In the genomic region with DNA sequence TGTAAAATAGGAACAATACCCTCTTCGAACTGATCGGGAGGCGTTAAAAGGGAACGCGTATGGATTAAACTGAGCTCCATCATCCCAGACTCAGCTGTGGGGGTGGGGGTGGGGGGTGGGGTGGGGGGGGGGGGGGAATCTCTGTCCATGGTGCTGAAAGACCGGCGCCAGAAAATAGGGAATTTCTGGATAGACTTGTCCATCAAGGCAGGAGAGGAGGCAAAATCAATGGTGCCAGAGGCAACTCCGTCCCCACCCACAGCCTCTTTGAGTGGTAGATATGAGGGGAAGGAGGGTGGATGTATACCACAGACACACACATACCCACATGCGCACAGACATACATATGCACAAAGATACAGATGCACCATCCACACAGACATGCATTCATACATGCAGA, we compare ENCODE assay signal across 22 cellular contexts.
"Had no signal": no experiment of that assay in that cellular context is flagged by ENCODE, and none has a peak within 500 bp of the region (broad histone marks: within the 10 kb centered on the region; RNA-seq: fewer than 3 reads in every experiment).

No MANE protein-coding gene starts in this region.

- ATAC-seq: gastroesophageal sphincter; left cardiac atrium; right lobe of liver; stimulated activated effector memory CD8-positive, alpha-beta T cell treated with anti-CD3 and anti-CD28 coated beads, Interleukin-12 subunit alpha, Interleukin-12 subunit beta, amount 100 ng/mL, for 72 hours; stimulated activated naive CD8-positive, alpha-beta T cell treated with anti-CD3 and anti-CD28 coated beads, Interleukin-15, amount 100 ng/mL, for 72 hours had no signal

- H3K27me3 Mint-ChIP-seq: memory B cell had no signal

- H3K36me3 Mint-ChIP-seq: memory B cell had no signal

- FAIRE-seq: bronchial epithelial cell, islet of Langerhans had no signal

- H3K9me3 Mint-ChIP-seq: memory B cell; nephron progenitor cell; stimulated activated effector memory CD8-positive, alpha-beta T cell treated with anti-CD3 and anti-CD28 coated beads, Interleukin-12 subunit alpha, Interleukin-12 subunit beta, amount 100 ng/mL, for 72 hours; stimulated activated naive CD8-positive, alpha-beta T cell treated with anti-CD3 and anti-CD28 coated beads, Interleukin-15, amount 100 ng/mL, for 72 hours had no signal

- H3K27ac Mint-ChIP-seq: memory B cell; nephron progenitor cell; stimulated activated effector memory CD8-positive, alpha-beta T cell treated with anti-CD3 and anti-CD28 coated beads, Interleukin-12 subunit alpha, Interleukin-12 subunit beta, amount 100 ng/mL, for 72 hours; stimulated activated naive CD8-positive, alpha-beta T cell treated with anti-CD3 and anti-CD28 coated beads, Interleukin-15, amount 100 ng/mL, for 72 hours had no signal

- H3K27me3 ChIP-seq: gastroesophageal sphincter, right lobe of liver had no signal

- H3K4me3 Mint-ChIP-seq: memory B cell; nephron progenitor cell; stimulated activated effector memory CD8-positive, alpha-beta T cell treated with anti-CD3 and anti-CD28 coated beads, Interleukin-12 subunit alpha, Interleukin-12 subunit beta, amount 100 ng/mL, for 72 hours; stimulated activated naive CD8-positive, alpha-beta T cell treated with anti-CD3 and anti-CD28 coated beads, Interleukin-15, amount 100 ng/mL, for 72 hours had no signal

- H3K9me3 ChIP-seq: gastroesophageal sphincter, right lobe of liver, tibial artery had no signal

- H3K27ac ChIP-seq: coronary artery, epithelial cell of prostate, gastroesophageal sphincter, right lobe of liver, skin epidermis, tibial artery had no signal

- DNase-seq: activated CD4-positive, alpha-beta T cell treated with anti-CD3 and anti-CD28 coated beads for 4 hours; activated CD4-positive, alpha-beta T cell treated with anti-CD3 and anti-CD28 coated beads, Interleukin-2, amount 50 U/mL, for 48 hours; activated CD4-positive, CD25-positive, alpha-beta regulatory T cell; activated naive CD4-positive, alpha-beta T cell treated with Interleukin-2 at 50 U/mL for 16 hours; activated T-cell treated with anti-CD3 and anti-CD28 coated beads, Interleukin-2, amount 50 U/mL, for 48 hours; amygdala; head of caudate nucleus; left cardiac atrium; nephron progenitor cell; right lobe of liver; stimulated activated CD4-positive, alpha-beta T cell treated with anti-CD3 and anti-CD28 coated beads, Interleukin-2, amount 100 ng/mL, for 24 hours; stimulated activated naive CD8-positive, alpha-beta T cell treated with anti-CD3 and anti-CD28 coated beads, Interleukin-15, amount 100 ng/mL, for 72 hours; T1000; tibial artery had no signal

- H3K4me3 ChIP-seq: coronary artery, gastroesophageal sphincter, right lobe of liver, skin epidermis, tibial artery had no signal
